16 cellular contexts compared by ENCODE assay signal in genomic region chr11:121711900-121712424, GRCh38.
A peak's percentile ranks its signal among the peaks of the same experiment; 100 is the strongest.
DNase-seq lines count a peak whose midpoint lies in the region; ATAC-seq, FAIRE-seq and TF ChIP-seq lines count a peak whose summit lies in the region.
"Had no signal": no experiment of that assay in that cellular context is flagged by ENCODE, and none has a peak within 500 bp of the region (broad histone marks: within the 10 kb centered on the region; RNA-seq: fewer than 3 reads in every experiment).

No MANE protein-coding gene starts in this region.

- 57% methylated on average over 1 of the region's 1 CpG for WGBS in HepG2 (ENCODE audit: low lambda C conversion rate)
- WGBS in right lobe of liver (ENCODE audit: insufficient coverage, low coverage, low lambda C conversion rate, missing lambda C conversion rate), result 55% methylated on average over 1 of the region's 1 CpG
- WGBS in prostate gland, result 65% methylated on average over 1 of the region's 1 CpG

- H3K9me3 ChIP-seq in HepG2 (ENCODE audit: low read length) (no peaks in the 10 kb centered on the region), right lobe of liver (no peaks in the 10 kb centered on the region), uterus (no peaks in the 10 kb centered on the region), prostate gland (no peaks in the 10 kb centered on the region), mucosa of descending colon (no peaks in the 10 kb centered on the region)

- FAIRE-seq in HepG2 (lab: Jason Lieb, UNC), result no peak
- FAIRE-seq: A204.1, H54 had no signal

- peak; percentile 74 for DNase-seq in HepG2 (ENCODE audit: low spot score)
- no peak for DNase-seq in right lobe of liver
- DNase-seq in NCI-H69 (lab: John Stamatoyannopoulos, UW), result peak; percentile 60
- DNase-seq in fibroblast of the aortic adventitia (ENCODE audit: low read depth), result peak; percentile 33
- DNase-seq in uterus, result peak; percentile 25 to 31
- no peak for DNase-seq in prostate gland (ENCODE audit: low spot score)
- no peak for DNase-seq in SW480 (ENCODE audit: low spot score)
- no peak for DNase-seq in mucosa of descending colon
- DNase-seq: Karpas-422, NCI-H187, NCI-H2171, NCI-H82, SHP77 had no signal

- no peak for TF ChIP-seq POLR2A in HepG2 (IDR thresholded peaks at IDR 0.05; ENCODE audit: insufficient read depth in 1 of 2, low read depth in 2 of 2, low read length in 2 of 2)
- TF ChIP-seq POLR2A in right lobe of liver (IDR thresholded peaks at IDR 0.05), result no peak
- TF ChIP-seq POLR2A in uterus (IDR thresholded peaks at IDR 0.05), result no peak
- TF ChIP-seq POLR2A in prostate gland (IDR thresholded peaks at IDR 0.05), result no peak

- H3K4me3 ChIP-seq in HepG2 (replicated peaks in 1 of 3; ENCODE audit: insufficient read depth in 1 of 3, low read depth in 2 of 3, low read length in 3 of 3), result no peak overlapping the region
- no peak overlapping the region for H3K4me3 ChIP-seq in right lobe of liver
- no peak overlapping the region for H3K4me3 ChIP-seq in fibroblast of the aortic adventitia (ENCODE audit: low read depth, low read length)
- H3K4me3 ChIP-seq in uterus, result no peak overlapping the region
- H3K4me3 ChIP-seq in prostate gland, result no peak overlapping the region
- H3K4me3 ChIP-seq in mucosa of descending colon, result no peak overlapping the region

- CTCF ChIA-PET in HepG2 (lab: Yijun Ruan, JAX; ENCODE audit: low intra/inter-chr PET ratio, low total read pairs), result no interaction called here

- no peaks in the 10 kb centered on the region for H3K36me3 ChIP-seq in HepG2 (replicated peaks in 1 of 2; ENCODE audit: control insufficient read depth in 1 of 2, insufficient read depth in 2 of 2, low read length in 2 of 2)
- H3K36me3 ChIP-seq in right lobe of liver, result no peaks in the 10 kb centered on the region
- no peaks in the 10 kb centered on the region for H3K36me3 ChIP-seq in uterus
- H3K36me3 ChIP-seq in prostate gland, result no peaks in the 10 kb centered on the region
- H3K36me3 ChIP-seq in mucosa of descending colon (ENCODE audit: low read depth), result no peaks in the 10 kb centered on the region

- BruUV-seq in HepG2 (replicated peaks; lab: Mats Ljungman, UMichigan), result no TSS peak

- TF ChIP-seq EP300 in HepG2 (IDR thresholded peaks at IDR 0.05; ENCODE audit: low read depth in 2 of 2, low read length in 2 of 2) (no peak), HepG2 (CRISPR knock-in tag; IDR thresholded peaks at IDR 0.05; ENCODE audit: borderline replicate concordance) (no peak)

- H3K79me2 ChIP-seq in HepG2 (ENCODE audit: insufficient read depth, low read length), result no peaks in the 10 kb centered on the region

- in situ Hi-C loops in HepG2 (cut with HindIII; ENCODE audit: extremely low pct_ligation_motif_present, low pct_unique_long_range_greater_than_20kb), result no loop called here

- no peak overlapping the region for H3K9ac ChIP-seq in HepG2 (ENCODE audit: insufficient read depth, low read depth, low read length)

- TF ChIP-seq CTCF in HepG2 (CRISPR knock-in tag; IDR thresholded peaks at IDR 0.05) (no peak), right lobe of liver (IDR thresholded peaks at IDR 0.05) (no peak), fibroblast of the aortic adventitia (IDR thresholded peaks at IDR 0.05; ENCODE audit: insufficient read depth, low read length) (no peak), uterus (IDR thresholded peaks at IDR 0.05) (no peak), prostate gland (IDR thresholded peaks at IDR 0.05) (no peak), mucosa of descending colon (IDR thresholded peaks at IDR 0.05) (no peak)

- no peaks in the 10 kb centered on the region for H3K27me3 ChIP-seq in HepG2 (ENCODE audit: control insufficient read depth in 1 of 2, insufficient read depth in 2 of 2, low read length in 2 of 2)
- H3K27me3 ChIP-seq in right lobe of liver, result no peaks in the 10 kb centered on the region
- no peaks in the 10 kb centered on the region for H3K27me3 ChIP-seq in uterus
- no peaks in the 10 kb centered on the region for H3K27me3 ChIP-seq in prostate gland (replicated peaks; ENCODE audit: insufficient read depth)

- intact Hi-C loops in HepG2 (cut with micrococcal nuclease; ENCODE audit: unreplicated experiment) (no loop called here), right lobe of liver (cut with DNase I) (no loop called here), uterus (cut with DNase I; ENCODE audit: low total_unique reads) (no loop called here), prostate gland (cut with DNase I) (no loop called here), mucosa of descending colon (cut with DNase I, micrococcal nuclease) (no loop called here)

- no peak overlapping the region for H3K4me2 ChIP-seq in HepG2 (ENCODE audit: low read depth, low read length)

- H2AFZ ChIP-seq in HepG2 (ENCODE audit: low read length), result no peak overlapping the region

- H3K4me1 ChIP-seq in HepG2 (ENCODE audit: insufficient read depth, low read length) (peaks cover 8% of the 10 kb centered on the region; the same call in 1 of the 2 replicates), right lobe of liver (no peaks in the 10 kb centered on the region), uterus (no peaks in the 10 kb centered on the region), prostate gland (replicated peaks) (no peaks in the 10 kb centered on the region), mucosa of descending colon (ENCODE audit: low read depth) (no peaks in the 10 kb centered on the region)

- no peak for TF ChIP-seq RAD21 in HepG2 (CRISPR knock-in tag; IDR thresholded peaks at IDR 0.05)

- H3K27ac ChIP-seq in HepG2 (ENCODE audit: extremely low read length, insufficient read depth, low read length) (no peak overlapping the region), right lobe of liver (no peak overlapping the region), uterus (no peak overlapping the region), prostate gland (no peak overlapping the region)
- H3K27ac ChIP-seq: C4-2B had no signal

- ATAC-seq in HepG2 (no peak), right lobe of liver (no peak), mucosa of descending colon (no peak)

- POLR2A ChIA-PET in HepG2 (lab: Yijun Ruan, JAX), result no interaction called here

- H4K20me1 ChIP-seq in HepG2 (ENCODE audit: insufficient read depth, low read length), result no peaks in the 10 kb centered on the region

TF ChIP-seq in HepG2, 621 proteins besides CTCF, POLR2A, EP300 and RAD21:
- TF ChIP-seq FOSL2 (CRISPR knock-in tag; IDR thresholded peaks at IDR 0.05), result peak; percentile 55
- TF ChIP-seq, protein P1, sequence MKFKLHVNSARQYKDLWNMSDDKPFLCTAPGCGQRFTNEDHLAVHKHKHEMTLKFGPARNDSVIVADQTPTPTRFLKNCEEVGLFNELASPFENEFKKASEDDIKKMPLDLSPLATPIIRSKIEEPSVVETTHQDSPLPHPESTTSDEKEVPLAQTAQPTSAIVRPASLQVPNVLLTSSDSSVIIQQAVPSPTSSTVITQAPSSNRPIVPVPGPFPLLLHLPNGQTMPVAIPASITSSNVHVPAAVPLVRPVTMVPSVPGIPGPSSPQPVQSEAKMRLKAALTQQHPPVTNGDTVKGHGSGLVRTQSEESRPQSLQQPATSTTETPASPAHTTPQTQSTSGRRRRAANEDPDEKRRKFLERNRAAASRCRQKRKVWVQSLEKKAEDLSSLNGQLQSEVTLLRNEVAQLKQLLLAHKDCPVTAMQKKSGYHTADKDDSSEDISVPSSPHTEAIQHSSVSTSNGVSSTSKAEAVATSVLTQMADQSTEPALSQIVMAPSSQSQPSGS (CRISPR knock-in tag; IDR thresholded peaks at IDR 0.05), result no peak
- no peak for TF ChIP-seq ZNF451 (CRISPR knock-in tag; IDR thresholded peaks at IDR 0.05)
- TF ChIP-seq NFKBIZ (CRISPR knock-in tag; IDR thresholded peaks at IDR 0.05), result no peak

Comparison
In these comparisons a context has a peak if more than half of its experiments do, and no peak if none do; other contexts are left out.
1. DNase-seq: peak in HepG2 (single experiment), NCI-H69 (single experiment), fibroblast of the aortic adventitia (single experiment) and uterus (2 of 2); none in right lobe of liver (0 of 3), prostate gland (single experiment), SW480 (single experiment) and mucosa of descending colon (0 of 3).